In genomic region chr14:68711551-68712437, GRCh38 we compare ENCODE assay signal across 15 cellular contexts.
DNase-seq lines count a peak whose midpoint lies in the region; ATAC-seq and TF ChIP-seq lines count a peak whose summit lies in the region.
"Had no signal": no experiment of that assay in that cellular context is flagged by ENCODE, and none has a peak within 500 bp of the region (broad histone marks: within the 10 kb centered on the region; RNA-seq: fewer than 3 reads in every experiment).

No MANE protein-coding gene starts in this region.

- CTCF ChIA-PET in CD8-positive, alpha-beta memory T cell (lab: Charles Lee), result no interaction called here

- no peaks in the 10 kb centered on the region for H3K36me3 Mint-ChIP-seq in CD8-positive, alpha-beta memory T cell
- H3K36me3 Mint-ChIP-seq in natural killer cell treated with Interleukin-12 subunit alpha and Interleukin-12 subunit beta and Interleukin-15 and Interleukin-18, amount 100 ng/mL, for 72 hours, result no peaks in the 10 kb centered on the region

- no peaks in the 10 kb centered on the region for H3K27me3 ChIP-seq in CD8-positive, alpha-beta memory T cell (ENCODE audit: insufficient read depth, low read length, poor library complexity, severe bottlenecking)
- H3K27me3 ChIP-seq: hepatocyte, left lung had no signal

- H3K9me3 Mint-ChIP-seq in CD8-positive, alpha-beta memory T cell, result no peaks in the 10 kb centered on the region
- no peaks in the 10 kb centered on the region for H3K9me3 Mint-ChIP-seq in natural killer cell treated with Interleukin-12 subunit alpha and Interleukin-12 subunit beta and Interleukin-15 and Interleukin-18, amount 100 ng/mL, for 72 hours

- peak; percentile 61 to 73 for ATAC-seq in activated CD4-positive, CD25-positive, alpha-beta regulatory T cell treated with anti-CD3 and anti-CD28 coated beads, Interleukin-2, amount 50 U/mL, for 24 hours
- ATAC-seq in natural killer cell treated with Interleukin-12 subunit alpha and Interleukin-12 subunit beta and Interleukin-15 and Interleukin-18, amount 100 ng/mL, for 72 hours, result peak in 1 of 2 donors; percentile 17
- no peak for ATAC-seq in HG03175 (IDR thresholded peaks at IDR 0.05; ENCODE audit: unreplicated experiment)
- ATAC-seq: left lung had no signal

- H3K27me3 Mint-ChIP-seq in CD8-positive, alpha-beta memory T cell, result peaks cover 0 to 2% of the 10 kb centered on the region in 2 donors
- peaks cover 0 to 3% of the 10 kb centered on the region in 2 donors for H3K27me3 Mint-ChIP-seq in natural killer cell treated with Interleukin-12 subunit alpha and Interleukin-12 subunit beta and Interleukin-15 and Interleukin-18, amount 100 ng/mL, for 72 hours

- no peak for TF ChIP-seq CTCF in coronary artery (IDR thresholded peaks at IDR 0.05)

- peak overlapping the region in 4 of 7 donors; percentile 7 to 54 (median 31) for H3K4me3 Mint-ChIP-seq in CD8-positive, alpha-beta memory T cell
- no peak overlapping the region for H3K4me3 Mint-ChIP-seq in natural killer cell treated with Interleukin-12 subunit alpha and Interleukin-12 subunit beta and Interleukin-15 and Interleukin-18, amount 100 ng/mL, for 72 hours
- H3K4me3 Mint-ChIP-seq: neural crest cell had no signal

- H3K4me3 ChIP-seq in CD8-positive, alpha-beta memory T cell (ENCODE audit: low read length), result no peak overlapping the region
- H3K4me3 ChIP-seq in coronary artery, result no peak overlapping the region
- H3K4me3 ChIP-seq: hepatocyte, left lung had no signal

- POLR2A ChIA-PET in CD8-positive, alpha-beta memory T cell (lab: Charles Lee), result interaction anchor here (0.5 to 1.3 kb wide), 3 partner anchors 26 to 667 kb away, joined by 3 read pairs; no protein-coding TSS in a partner anchor

- H3K27ac Mint-ChIP-seq in CD8-positive, alpha-beta memory T cell, result peak overlapping the region; percentile 72 to 94 (median 84)
- H3K27ac Mint-ChIP-seq in natural killer cell treated with Interleukin-12 subunit alpha and Interleukin-12 subunit beta and Interleukin-15 and Interleukin-18, amount 100 ng/mL, for 72 hours, result peak overlapping the region; percentile 2 to 4

- H3K27ac ChIP-seq in CD8-positive, alpha-beta memory T cell (ENCODE audit: low read depth, low read length), result no peak overlapping the region
- no peak overlapping the region for H3K27ac ChIP-seq in coronary artery
- H3K27ac ChIP-seq: hepatocyte, left lung had no signal

- H3K9me3 ChIP-seq in CD8-positive, alpha-beta memory T cell (ENCODE audit: low read length), result no peaks in the 10 kb centered on the region
- H3K9me3 ChIP-seq: left lung had no signal

- no peaks in the 10 kb centered on the region for H3K36me3 ChIP-seq in CD8-positive, alpha-beta memory T cell (ENCODE audit: insufficient read depth, low read length)
- H3K36me3 ChIP-seq: left lung had no signal

- peaks cover 28 to 33% (median 32%) of the 10 kb centered on the region in 3 donors for H3K4me1 Mint-ChIP-seq in CD8-positive, alpha-beta memory T cell
- H3K4me1 Mint-ChIP-seq in natural killer cell treated with Interleukin-12 subunit alpha and Interleukin-12 subunit beta and Interleukin-15 and Interleukin-18, amount 100 ng/mL, for 72 hours (ENCODE audit: low read depth in 2 of 2), result peaks cover 23 to 28% of the 10 kb centered on the region in 2 donors

- H3K4me1 ChIP-seq in CD8-positive, alpha-beta memory T cell (ENCODE audit: insufficient read depth, low read length), result peaks cover 23% of the 10 kb centered on the region

- DNase-seq in activated CD4-positive, CD25-positive, alpha-beta regulatory T cell (lab: John Stamatoyannopoulos, UW), result no peak
- peak in 1 of 5 donors; percentile 33 for DNase-seq in CD8-positive, alpha-beta memory T cell
- DNase-seq in coronary artery (ENCODE audit: low spot score) (peak; percentile 38), NOMO-1 (lab: John Stamatoyannopoulos, UW; ENCODE audit: unreplicated experiment in 2 of 2) (no peak), NCI-H446 treated with DMSO at 0.1 percent for 48 hours (lab: John Stamatoyannopoulos, UW) (no peak)
- DNase-seq in natural killer cell treated with Interleukin-12 subunit alpha and Interleukin-12 subunit beta and Interleukin-15 and Interleukin-18, amount 100 ng/mL, for 72 hours (ENCODE audit: low spot score), result no peak
- DNase-seq: Calu3, KG1, left lung, RPMI8226, substantia nigra had no signal
